14 cellular contexts compared by ENCODE assay signal in the genomic region with DNA sequence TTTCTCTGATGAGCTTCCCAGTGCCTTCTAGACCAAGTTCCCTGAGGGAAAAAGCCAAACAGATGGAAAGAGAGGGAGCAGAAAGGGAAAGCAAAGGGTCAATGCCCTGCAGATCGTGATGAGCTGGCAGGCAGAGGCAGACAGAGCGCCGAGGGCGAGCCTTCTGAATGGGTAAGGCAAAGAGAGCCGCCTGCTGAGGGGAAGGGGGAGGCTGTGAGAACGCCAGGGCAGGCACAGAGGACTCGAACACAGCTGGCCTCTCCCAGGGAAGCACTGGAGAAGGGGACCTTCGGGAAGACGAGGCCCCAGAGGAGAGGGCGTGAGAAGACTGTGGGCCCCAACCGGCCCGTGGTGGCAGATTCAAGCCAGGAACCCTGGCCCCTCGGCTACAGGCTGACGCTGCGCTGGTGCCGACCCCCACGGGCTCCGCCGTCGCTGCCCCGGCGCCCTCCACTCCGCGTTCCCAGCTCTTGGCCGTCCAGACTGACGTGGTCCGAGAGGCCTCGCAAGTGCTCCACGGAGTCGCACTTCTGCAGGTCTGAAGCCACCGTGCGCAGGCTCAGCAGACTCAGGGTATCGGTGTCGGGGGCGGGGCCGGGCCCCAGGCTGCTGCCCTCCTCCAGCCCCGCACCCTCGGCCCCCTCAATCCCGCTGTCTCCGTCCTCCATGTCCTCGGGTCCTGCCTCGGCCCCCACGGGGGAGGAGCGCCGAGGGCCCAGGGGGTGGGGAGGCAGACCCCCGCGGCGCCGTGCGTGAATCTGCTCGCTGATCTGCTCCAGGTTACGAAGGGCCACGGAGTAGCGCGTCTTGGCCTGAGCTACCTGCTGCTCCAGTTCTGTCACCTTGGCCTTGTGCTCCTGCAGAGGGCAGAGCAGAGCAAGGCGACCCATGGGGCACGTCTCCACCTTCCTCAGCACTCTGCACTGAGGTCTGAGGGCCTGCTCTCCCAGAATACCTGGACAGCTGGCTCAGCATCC. TPM values are rescaled to one million over a fixed set of nuclear protein-coding genes. Genes with fewer than 3 reads are reported as not detected.
A peak's percentile ranks its signal among the peaks of the same experiment; 100 is the strongest.
DNase-seq lines count a peak whose midpoint lies in the region; ATAC-seq, FAIRE-seq and TF ChIP-seq lines count a peak whose summit lies in the region.
"Had no signal": no experiment of that assay in that cellular context is flagged by ENCODE, and none has a peak within 500 bp of the region (broad histone marks: within the 10 kb centered on the region; RNA-seq: fewer than 3 reads in every experiment).

No MANE protein-coding gene starts in this region.

- no peaks in the 10 kb centered on the region for H3K79me2 ChIP-seq in GM12878 (ENCODE audit: control insufficient read depth, insufficient read depth, low read length)

- H3K27ac ChIP-seq in GM12878 (ENCODE audit: control insufficient read depth, insufficient read depth) (no peak overlapping the region), liver (ENCODE audit: low read depth in 1 of 2, low read length in 2 of 2) (no peak overlapping the region)
- H3K27ac ChIP-seq: C4-2B, esophagus muscularis mucosa had no signal

- H3K4me3 Mint-ChIP-seq in CD14-positive monocyte: no peak overlapping the region
- H3K4me3 Mint-ChIP-seq: nephron had no signal

- no peak overlapping the region for H3K9ac ChIP-seq in GM12878 (ENCODE audit: control insufficient read depth, insufficient read depth, low read length)
- H3K9ac ChIP-seq in liver (ENCODE audit: low read depth in 1 of 2, low read length in 2 of 2): no peak overlapping the region

- CTCF ChIA-PET in GM12878 (lab: Yijun Ruan, JAX): no interaction called here

- TF ChIP-seq EP300 in GM12878 (IDR thresholded peaks at IDR 0.05; ENCODE audit: borderline replicate concordance in 1 of 2, control insufficient read depth in 1 of 2, low read depth in 2 of 2, low read length in 2 of 2): no peak

- DNase-seq in CD14-positive monocyte (ENCODE audit: low spot score) (no peak), GM13977 (ENCODE audit: low spot score) (no peak), GM12878 (ENCODE audit: low read depth, low spot score) (no peak), NCI-H146 (lab: John Stamatoyannopoulos, UW) (no peak)
- DNase-seq: caudate nucleus; stimulated activated CD4-positive, alpha-beta T cell treated with anti-CD3 and anti-CD28 coated beads, Interleukin-12 subunit alpha, Interleukin-12 subunit beta, amount 100 ng/mL, for 4 hours had no signal

- peaks cover 55 to 65% of the 10 kb centered on the region in 2 donors for H3K36me3 Mint-ChIP-seq in CD14-positive monocyte

- H3K27me3 ChIP-seq in GM12878 (replicated peaks in 1 of 2; ENCODE audit: control insufficient read depth in 2 of 2, insufficient read depth in 2 of 2, low read length in 1 of 2): no peaks in the 10 kb centered on the region
- H3K27me3 ChIP-seq in liver (ENCODE audit: control insufficient read depth in 4 of 4, insufficient read depth in 4 of 4, low read length in 3 of 4): no peaks in the 10 kb centered on the region
- H3K27me3 ChIP-seq: esophagus muscularis mucosa had no signal

- POLR2A ChIA-PET in GM12878 (lab: Charles Lee): no interaction called here

- 96% methylated on average over 51 of the region's 57 CpGs for WGBS in GM12878 (ENCODE audit: insufficient coverage, insufficient replicate concordance, low lambda C conversion rate, missing lambda C conversion rate)
- 85% methylated on average over 57 of the region's 57 CpGs for WGBS in liver

- no peak overlapping the region for H2AFZ ChIP-seq in GM12878 (ENCODE audit: control insufficient read depth, low read depth, low read length)

- TF ChIP-seq POLR2A in GM12878 (IDR thresholded peaks at IDR 0.05; ENCODE audit: low read depth, low read length): no peak; the same call in none of the 2 replicates

- H3K36me3 ChIP-seq in GM12878 (ENCODE audit: control insufficient read depth in 2 of 2, insufficient read depth in 2 of 2, low read length in 1 of 2) (peaks cover 14 to 30% of the 10 kb centered on the region in 2 experiments; a peak in 3 of 4 replicates), liver (ENCODE audit: control insufficient read depth in 4 of 4, insufficient read depth in 3 of 4, low read depth in 1 of 4, low read length in 3 of 4) (peaks cover 8 to 35% (median 23%) of the 10 kb centered on the region in 4 donors)

- BruUV-seq in GM12878 (replicated peaks; lab: Mats Ljungman, UMichigan): no TSS peak

- intact Hi-C loops in CD14-positive monocyte (cut with micrococcal nuclease) (no loop called here), GM12878 (cut with micrococcal nuclease; ENCODE audit: unreplicated experiment) (no loop called here)

- no peaks in the 10 kb centered on the region for H3K9me3 Mint-ChIP-seq in CD14-positive monocyte
- H3K9me3 Mint-ChIP-seq: nephron had no signal

- FAIRE-seq in GM12878 (lab: Jason Lieb, UNC): no peak

- H4K20me1 ChIP-seq in GM12878 (ENCODE audit: control insufficient read depth, insufficient read depth): no peaks in the 10 kb centered on the region

- H3K4me3 ChIP-seq in GM12878 (no peak overlapping the region), liver (ENCODE audit: low read depth in 1 of 3, low read length in 3 of 3) (no peak overlapping the region)
- H3K4me3 ChIP-seq: esophagus muscularis mucosa, HAP-1 had no signal

- TF ChIP-seq RAD21 in GM12878 (IDR thresholded peaks at IDR 0.05; ENCODE audit: insufficient read depth, low read depth, low read length) (0 out of 2 replicates have a peak, but pooled peaks have one; percentile 11), liver (IDR thresholded peaks at IDR 0.05) (peak in 1 of 2 donors; percentile 29)

- in situ Hi-C loops in GM13977 (cut with MboI; ENCODE audit: low pct_unique_long_range_greater_than_20kb, low sequenced_read_pairs, unreplicated experiment) (no loop called here), GM12878 (cut with MboI) (no loop called here)

- H3K27me3 Mint-ChIP-seq in CD14-positive monocyte (ENCODE audit: low read depth in 3 of 3): peaks cover 0 to 3% (median 0%) of the 10 kb centered on the region in 3 donors

- RAD21 ChIA-PET in GM12878 (lab: Charles Lee; ENCODE audit: unreplicated experiment): no interaction called here

- ATAC-seq in GM12878 (peak; percentile 38; the same call in 1 of the 3 replicates), HG02798 (IDR thresholded peaks at IDR 0.05; ENCODE audit: poor library complexity, unreplicated experiment) (no peak), HG03097 (IDR thresholded peaks at IDR 0.05; ENCODE audit: low FRiP score, unreplicated experiment) (no peak), HG03460 (IDR thresholded peaks at IDR 0.05; ENCODE audit: unreplicated experiment) (no peak)

- peaks cover 56% of the 10 kb centered on the region for H3K4me1 Mint-ChIP-seq in CD14-positive monocyte
- H3K4me1 Mint-ChIP-seq: nephron had no signal

- peak overlapping the region; percentile 5 to 84 (median 70) for H3K27ac Mint-ChIP-seq in CD14-positive monocyte
- H3K27ac Mint-ChIP-seq: nephron had no signal

- H3K9me3 ChIP-seq in GM12878 (replicated peaks; ENCODE audit: control insufficient read depth, insufficient read depth, low read length) (no peaks in the 10 kb centered on the region), liver (ENCODE audit: control insufficient read depth in 4 of 4, low read length in 3 of 4) (no peaks in the 10 kb centered on the region)
- H3K9me3 ChIP-seq: esophagus muscularis mucosa, HAP-1 had no signal

- H3K4me2 ChIP-seq in GM12878 (ENCODE audit: control insufficient read depth, insufficient read depth): no peak overlapping the region

- H3K4me1 ChIP-seq in GM12878 (ENCODE audit: control insufficient read depth, insufficient read depth, low read length) (no peaks in the 10 kb centered on the region), liver (ENCODE audit: control insufficient read depth in 4 of 4, insufficient read depth in 4 of 4, low read length in 3 of 4) (peaks cover 2 to 21% (median 9%) of the 10 kb centered on the region in 4 donors)
- H3K4me1 ChIP-seq: HAP-1 had no signal

- peak; percentile 11 for TF ChIP-seq CTCF in CD14-positive monocyte (IDR thresholded peaks at IDR 0.05)
- peak; percentile 17 for TF ChIP-seq CTCF in GM13977 (IDR thresholded peaks at IDR 0.05; ENCODE audit: extremely low read depth, insufficient read depth, missing control alignments)
- TF ChIP-seq CTCF in GM12878 (IDR thresholded peaks at IDR 0.05 in 2 of 3, conservative IDR thresholded peaks at IDR 0.05 in 1 of 3; ENCODE audit: control insufficient read depth in 2 of 3, extremely low read depth in 1 of 3, insufficient read depth in 1 of 3, low read depth in 3 of 3, low read length in 3 of 3): peak; percentile 3 to 29 (median 23); a peak in 3 of 6 replicates
- TF ChIP-seq CTCF in liver (IDR thresholded peaks at IDR 0.05; ENCODE audit: low read depth, low read length, missing input control): peak; percentile 4

- SMC1A ChIA-PET in GM12878 (lab: Charles Lee; ENCODE audit: uncharacterized antibody, unreplicated experiment): interaction anchor here (1.2 to 1.3 kb wide), 2 partner anchors 10 to 118 kb away, joined by 3 to 4 read pairs; no protein-coding TSS in a partner anchor

RNA-seq across cellular contexts. Expression of a gene that starts 13.9 kb away (rescaled TPM):
- polyA plus RNA-seq in CD14-positive monocyte (1 to 10 TPM; 4.0 to 4.3 TPM), GM12878 (2011; rRNA removed) (15.4 and 22.8 TPM in 2 replicates), GM12878 (2014; fragmentation: Illumina TruSeq; extraction: Trizol) (6.5 and 11.4 TPM in 2 replicates), GM12878 (2014; fragmentation: Nextera tagmentation; extraction: Ambion mirVana) (1 to 10 TPM; 1.1 to 1.6 TPM), GM12878 (2014; rRNA removed) (16.1 and 17.4 TPM in 2 replicates), GM12878 (2016; fragmentation: Nextera tagmentation; extraction: Ambion mirVana) (1 to 10 TPM; 2.1 TPM), liver (10 to 100 TPM in 1 of 2 donors, 1 to 10 TPM in 1; 1.5 to 10.6 TPM)
- 40.1 and 48.2 TPM in 2 replicates for total RNA-seq in GM12878 (2013; cell fraction: nucleolus; rRNA removed)
- total RNA-seq in GM12878 (2014; rRNA removed) (14.3 and 16.7 TPM in 2 replicates), GM12878 (2014; rRNA removed; fragmentation: Illumina TruSeq; extraction: Trizol) (9.6 and 10.4 TPM in 2 replicates), GM12878 (2021) (16.8 and 19.1 TPM in 2 replicates), liver (10 to 100 TPM; 14.3 to 16.4 TPM)
- 4.1 TPM for polyA plus RNA-seq in GM12878 (2011; ENCODE audit: low read depth)
- polyA plus RNA-seq in GM12878 (2011; cell fraction: cytosol; rRNA removed): 27.9 and 32.8 TPM in 2 replicates
- 68.4 and 69.3 TPM in 2 replicates for polyA plus RNA-seq in GM12878 (2011; cell fraction: nucleus; rRNA removed)
- polyA plus RNA-seq in GM12878 (2012): 6.9 and 9.9 TPM in 2 replicates
- 21.9 and 25.0 TPM in 2 replicates for polyA minus RNA-seq in GM12878 (2011; rRNA and poly(A)+ RNA removed)
- polyA minus RNA-seq in GM12878 (2011; cell fraction: cytosol; rRNA and poly(A)+ RNA removed): 5.5 and 7.5 TPM in 2 replicates
- polyA minus RNA-seq in GM12878 (2011; cell fraction: nucleus; rRNA and poly(A)+ RNA removed): 22.6 and 39.8 TPM in 2 replicates

RNA-seq across cellular contexts. Expression of a gene that starts 26.2 kb away (rescaled TPM):
- polyA plus RNA-seq in CD14-positive monocyte (10 to 100 TPM; 23.4 to 23.9 TPM), GM12878 (2011; rRNA removed) (33.7 and 48.7 TPM in 2 replicates), GM12878 (2014; fragmentation: Illumina TruSeq; extraction: Trizol) (13.6 and 17.2 TPM in 2 replicates), GM12878 (2014; fragmentation: Nextera tagmentation; extraction: Ambion mirVana) (1 to 10 TPM; 2.9 to 5.2 TPM), GM12878 (2014; rRNA removed) (39.4 and 45.6 TPM in 2 replicates), GM12878 (2016; fragmentation: Nextera tagmentation; extraction: Ambion mirVana) (10 to 100 TPM; 40.2 to 41.7 TPM), liver (10 to 100 TPM in 1 of 2 donors, 1 to 10 TPM in 1; 6.4 to 17.5 TPM)
- 39.8 and 45.8 TPM in 2 replicates for total RNA-seq in GM12878 (2013; cell fraction: nucleolus; rRNA removed)
- total RNA-seq in GM12878 (2014; rRNA removed) (37.9 and 43.5 TPM in 2 replicates), GM12878 (2014; rRNA removed; fragmentation: Illumina TruSeq; extraction: Trizol) (13.9 and 14.1 TPM in 2 replicates), GM12878 (2021) (48.6 and 51.3 TPM in 2 replicates), liver (10 to 100 TPM; 22.6 to 28.0 TPM)
- 14.2 TPM for polyA plus RNA-seq in GM12878 (2011; ENCODE audit: low read depth)
- polyA plus RNA-seq in GM12878 (2011; cell fraction: cytosol; rRNA removed): 66.9 and 77.2 TPM in 2 replicates
- 66.8 and 67.5 TPM in 2 replicates for polyA plus RNA-seq in GM12878 (2011; cell fraction: nucleus; rRNA removed)
- 20.5 and 27.5 TPM in 2 replicates for polyA plus RNA-seq in GM12878 (2012)
- 54.7 and 63.1 TPM in 2 replicates for polyA minus RNA-seq in GM12878 (2011; rRNA and poly(A)+ RNA removed)
- polyA minus RNA-seq in GM12878 (2011; cell fraction: cytosol; rRNA and poly(A)+ RNA removed): 24.5 and 27.1 TPM in 2 replicates
- 27.1 and 47.3 TPM in 2 replicates for polyA minus RNA-seq in GM12878 (2011; cell fraction: nucleus; rRNA and poly(A)+ RNA removed)

RNA-seq across cellular contexts. Expression of a gene that starts 47.1 kb away (rescaled TPM):
- polyA plus RNA-seq in CD14-positive monocyte: 1 to 10 TPM; 2.2 to 2.4 TPM
- 143 and 171 TPM in 2 replicates for total RNA-seq in GM12878 (2013; cell fraction: nucleolus; rRNA removed)
- 31.7 and 33.0 TPM in 2 replicates for total RNA-seq in GM12878 (2014; rRNA removed)
- 19.5 and 20.6 TPM in 2 replicates for total RNA-seq in GM12878 (2014; rRNA removed; fragmentation: Illumina TruSeq; extraction: Trizol)
- 41.3 and 45.3 TPM in 2 replicates for total RNA-seq in GM12878 (2021)
- 16.5 TPM for polyA plus RNA-seq in GM12878 (2011; ENCODE audit: low read depth)
- 39.8 and 56.1 TPM in 2 replicates for polyA plus RNA-seq in GM12878 (2011; rRNA removed)
- 67.6 and 94.1 TPM in 2 replicates for polyA plus RNA-seq in GM12878 (2011; cell fraction: cytosol; rRNA removed)
- 705 and 770 TPM in 2 replicates for polyA plus RNA-seq in GM12878 (2011; cell fraction: nucleus; rRNA removed)
- 30.1 and 49.9 TPM in 2 replicates for polyA plus RNA-seq in GM12878 (2012)
- 20.1 and 28.9 TPM in 2 replicates for polyA plus RNA-seq in GM12878 (2014; fragmentation: Illumina TruSeq; extraction: Trizol)
- polyA plus RNA-seq in GM12878 (2014; fragmentation: Nextera tagmentation; extraction: Ambion mirVana): 10 to 100 TPM in 1 of 2 experiments, 1 to 10 TPM in 1; 5.3 to 18.5 TPM
- polyA plus RNA-seq in GM12878 (2014; rRNA removed): 76.6 and 85.1 TPM in 2 replicates
- polyA plus RNA-seq in GM12878 (2016; fragmentation: Nextera tagmentation; extraction: Ambion mirVana): 10 to 100 TPM; 40.8 to 41.6 TPM
- polyA minus RNA-seq in GM12878 (2011; rRNA and poly(A)+ RNA removed): 14.0 and 24.7 TPM in 2 replicates
- 11.0 and 11.6 TPM in 2 replicates for polyA minus RNA-seq in GM12878 (2011; cell fraction: cytosol; rRNA and poly(A)+ RNA removed)
- polyA minus RNA-seq in GM12878 (2011; cell fraction: nucleus; rRNA and poly(A)+ RNA removed): 50.4 and 75.1 TPM in 2 replicates
- 10 to 100 TPM in 1 of 2 donors, 1 to 10 TPM in 1; 7.8 to 16.3 TPM for total RNA-seq in liver
- 10 to 100 TPM in 1 of 2 donors, 1 to 10 TPM in 1; 8.1 to 12.7 TPM for polyA plus RNA-seq in liver

RNA-seq across cellular contexts. Expression of a gene that starts 56.2 kb away (rescaled TPM):
- not detected for polyA plus RNA-seq in CD14-positive monocyte
- total RNA-seq in GM12878 (2013; cell fraction: nucleolus; rRNA removed): not detected in 2 replicates
- total RNA-seq in GM12878 (2014; rRNA removed): not detected in 2 replicates
- total RNA-seq in GM12878 (2014; rRNA removed; fragmentation: Illumina TruSeq; extraction: Trizol): 0.13 TPM in 1 of 2 replicates, not detected in the other
- total RNA-seq in GM12878 (2021): not detected in 2 replicates
- not detected for polyA plus RNA-seq in GM12878 (2011; ENCODE audit: low read depth)
- polyA plus RNA-seq in GM12878 (2011; rRNA removed): not detected in 2 replicates
- polyA plus RNA-seq in GM12878 (2011; cell fraction: cytosol; rRNA removed): 0.04 TPM in 1 of 2 replicates, not detected in the other
- not detected in 2 replicates for polyA plus RNA-seq in GM12878 (2011; cell fraction: nucleus; rRNA removed)
- polyA plus RNA-seq in GM12878 (2012): not detected in 2 replicates
- polyA plus RNA-seq in GM12878 (2014; fragmentation: Illumina TruSeq; extraction: Trizol): not detected in 2 replicates
- polyA plus RNA-seq in GM12878 (2014; fragmentation: Nextera tagmentation; extraction: Ambion mirVana): under 1 TPM; 0.18 to 0.40 TPM
- polyA plus RNA-seq in GM12878 (2014; rRNA removed): 0.06 TPM in 1 of 2 replicates, not detected in the other
- not detected for polyA plus RNA-seq in GM12878 (2016; fragmentation: Nextera tagmentation; extraction: Ambion mirVana)
- 0.21 TPM in 1 of 2 replicates, not detected in the other for polyA minus RNA-seq in GM12878 (2011; rRNA and poly(A)+ RNA removed)
- not detected in 2 replicates for polyA minus RNA-seq in GM12878 (2011; cell fraction: cytosol; rRNA and poly(A)+ RNA removed)
- not detected in 2 replicates for polyA minus RNA-seq in GM12878 (2011; cell fraction: nucleus; rRNA and poly(A)+ RNA removed)
- total RNA-seq in liver: not detected
- not detected for polyA plus RNA-seq in liver
